Comparison of ENCODE assay signal across 8 cellular contexts in genomic region chr1:234325878-234326492, GRCh38. TPM values are rescaled to one million over a fixed set of nuclear protein-coding genes. Genes with fewer than 3 reads are reported as not detected.
DNase-seq lines count a peak whose midpoint lies in the region; ATAC-seq and TF ChIP-seq lines count a peak whose summit lies in the region.

No MANE protein-coding gene starts in this region.

- peaks cover 13% of the 10 kb centered on the region for H3K27me3 ChIP-seq in HUES64 (ENCODE audit: insufficient read depth, low read length)

- peak; percentile 29 for DNase-seq in SIG-M5 treated with dmso at 0.1 percent for 504 hours (lab: John Stamatoyannopoulos, UW; ENCODE audit: unreplicated experiment)
- DNase-seq in SIG-M5 (lab: John Stamatoyannopoulos, UW): no peak
- DNase-seq in cardiac fibroblast (ENCODE audit: low read depth in 2 of 2): no peak
- DNase-seq in stimulated activated effector memory CD8-positive, alpha-beta T cell treated with anti-CD3 and anti-CD28 coated beads, Interleukin-12 subunit alpha, Interleukin-12 subunit beta, amount 100 ng/mL, for 72 hours (ENCODE audit: low spot score in 2 of 2): no peak
- no peak for DNase-seq in G401 (ENCODE audit: low spot score)
- no peak for DNase-seq in progenitor cell of endocrine pancreas (ENCODE audit: low spot score, unreplicated experiment)

- in situ Hi-C loops in G401 (cut with HindIII; ENCODE audit: low sequenced_read_pairs): no loop called here

- no peaks in the 10 kb centered on the region for H3K36me3 Mint-ChIP-seq in stimulated activated effector memory CD8-positive, alpha-beta T cell treated with anti-CD3 and anti-CD28 coated beads, Interleukin-12 subunit alpha, Interleukin-12 subunit beta, amount 100 ng/mL, for 72 hours
- no peaks in the 10 kb centered on the region for H3K36me3 Mint-ChIP-seq in progenitor cell of endocrine pancreas (ENCODE audit: insufficient read depth)

- no peaks in the 10 kb centered on the region for H3K36me3 ChIP-seq in HUES64 (ENCODE audit: insufficient read depth, low read length)

- H3K4me1 Mint-ChIP-seq in stimulated activated effector memory CD8-positive, alpha-beta T cell treated with anti-CD3 and anti-CD28 coated beads, Interleukin-12 subunit alpha, Interleukin-12 subunit beta, amount 100 ng/mL, for 72 hours: peaks cover 37% of the 10 kb centered on the region
- no peaks in the 10 kb centered on the region for H3K4me1 Mint-ChIP-seq in progenitor cell of endocrine pancreas (ENCODE audit: low read depth)

- TF ChIP-seq CTCF in cardiac fibroblast (IDR thresholded peaks at IDR 0.05; ENCODE audit: low read depth, low read length): no peak
- no peak for TF ChIP-seq CTCF in progenitor cell of endocrine pancreas (IDR thresholded peaks at IDR 0.05; ENCODE audit: unreplicated experiment)

- no peak overlapping the region for H3K9ac ChIP-seq in HUES64 (ENCODE audit: low read depth, low read length)

- peak; percentile 19 for ATAC-seq in stimulated activated effector memory CD8-positive, alpha-beta T cell treated with anti-CD3 and anti-CD28 coated beads, Interleukin-12 subunit alpha, Interleukin-12 subunit beta, amount 100 ng/mL, for 72 hours
- ATAC-seq in HG03097 (IDR thresholded peaks at IDR 0.05; ENCODE audit: low FRiP score, unreplicated experiment): no peak

- no peaks in the 10 kb centered on the region for H3K9me3 ChIP-seq in HUES64 (ENCODE audit: insufficient read depth, low read depth, low read length)

- H3K27ac Mint-ChIP-seq in stimulated activated effector memory CD8-positive, alpha-beta T cell treated with anti-CD3 and anti-CD28 coated beads, Interleukin-12 subunit alpha, Interleukin-12 subunit beta, amount 100 ng/mL, for 72 hours: peak overlapping the region; percentile 18
- H3K27ac Mint-ChIP-seq in progenitor cell of endocrine pancreas: no peak overlapping the region

- 89% methylated on average over 7 of the region's 7 CpGs for WGBS in HUES64

- peaks cover 44% of the 10 kb centered on the region for H3K27me3 Mint-ChIP-seq in progenitor cell of endocrine pancreas

- no peaks in the 10 kb centered on the region for H3K4me1 ChIP-seq in HUES64 (ENCODE audit: insufficient read depth, low read length)

- no peaks in the 10 kb centered on the region for H3K9me3 Mint-ChIP-seq in stimulated activated effector memory CD8-positive, alpha-beta T cell treated with anti-CD3 and anti-CD28 coated beads, Interleukin-12 subunit alpha, Interleukin-12 subunit beta, amount 100 ng/mL, for 72 hours
- no peaks in the 10 kb centered on the region for H3K9me3 Mint-ChIP-seq in progenitor cell of endocrine pancreas (ENCODE audit: low read depth)

- peak overlapping the region; percentile 64 for H3K4me3 Mint-ChIP-seq in stimulated activated effector memory CD8-positive, alpha-beta T cell treated with anti-CD3 and anti-CD28 coated beads, Interleukin-12 subunit alpha, Interleukin-12 subunit beta, amount 100 ng/mL, for 72 hours
- no peak overlapping the region for H3K4me3 Mint-ChIP-seq in progenitor cell of endocrine pancreas (ENCODE audit: low read depth)

- H3K4me3 ChIP-seq in HUES64 (ENCODE audit: low read length): peak overlapping the region; percentile 36; the same call in 1 of the 2 replicates
- peak overlapping the region; percentile 23 to 36 for H3K4me3 ChIP-seq in cardiac fibroblast (replicated peaks in 1 of 2; ENCODE audit: low read depth in 2 of 2, low read length in 2 of 2)

- no peak overlapping the region for H3K27ac ChIP-seq in HUES64 (ENCODE audit: low read depth, low read length)

RNA-seq across cellular contexts. Expression of gene COA6, which starts 47.3 kb away (rescaled TPM):
- 58.8 TPM for polyA plus RNA-seq in HUES64 (2013, experiment 1 of 2)
- 51.2 TPM for polyA plus RNA-seq in HUES64 (2013, experiment 2 of 2)
- total RNA-seq in G401 (2014; rRNA removed; shearing (Covaris generic)): 72.8 and 82.1 TPM in 2 replicates
- 31.4 and 32.6 TPM in 2 replicates for total RNA-seq in progenitor cell of endocrine pancreas
